ENCODE assay signal across 2 cellular contexts in genomic region chr20:22834651-22835256, GRCh38.
TF ChIP-seq lines count a peak whose summit lies in the region.

No MANE protein-coding gene starts in this region.

TF ChIP-seq in HepG2, 621 proteins besides CTCF, POLR2A, EP300 and RAD21 (continued from another document):
- TF ChIP-seq ZNF557 (CRISPR knock-in tag; IDR thresholded peaks at IDR 0.05): no peak
- no peak for TF ChIP-seq MZF1 (CRISPR knock-in tag; IDR thresholded peaks at IDR 0.05; ENCODE audit: borderline replicate concordance)
- peak; percentile 77; the same call in 1 of the 2 replicates for TF ChIP-seq TRIM22 (IDR thresholded peaks at IDR 0.05)
- TF ChIP-seq RAD51 (IDR thresholded peaks at IDR 0.05; ENCODE audit: borderline replicate concordance): 0 out of 2 replicates have a peak, but pooled peaks have one; percentile 7
- TF ChIP-seq HNRNPK (IDR thresholded peaks at IDR 0.05; ENCODE audit: low read depth, low read length, poor library complexity, severe bottlenecking): peak; percentile 18
- TF ChIP-seq SOX6 (IDR thresholded peaks at IDR 0.05): peak; percentile 76; the same call in 1 of the 2 replicates
- TF ChIP-seq SOX6 (CRISPR knock-in tag; IDR thresholded peaks at IDR 0.05): no peak
- no peak for TF ChIP-seq MEIS2 (CRISPR knock-in tag; IDR thresholded peaks at IDR 0.05)
- TF ChIP-seq FOXA1 (IDR thresholded peaks at IDR 0.05): peak; percentile 52; the same call in 1 of the 2 replicates
- TF ChIP-seq FOXA1 (CRISPR knock-in tag; IDR thresholded peaks at IDR 0.05): no peak
- no peak for TF ChIP-seq POLR2G (IDR thresholded peaks at IDR 0.05; ENCODE audit: low read depth, low read length)
- no peak for TF ChIP-seq DNMT1 (CRISPR knock-in tag; IDR thresholded peaks at IDR 0.05)
- TF ChIP-seq PCBP2 (optimal IDR thresholded peaks at IDR 0.05; ENCODE audit: low read depth, low read length, poor library complexity, severe bottlenecking): peak; percentile 70
- TF ChIP-seq MAF1 (CRISPR knock-in tag; IDR thresholded peaks at IDR 0.05; ENCODE audit: borderline replicate concordance): no peak
- TF ChIP-seq MLLT10 (CRISPR knock-in tag; IDR thresholded peaks at IDR 0.05): no peak
- no peak for TF ChIP-seq ZNF776 (CRISPR knock-in tag; IDR thresholded peaks at IDR 0.05)
- no peak for TF ChIP-seq MBD4 (IDR thresholded peaks at IDR 0.05; ENCODE audit: borderline replicate concordance, low read length)
- TF ChIP-seq, protein P1, sequence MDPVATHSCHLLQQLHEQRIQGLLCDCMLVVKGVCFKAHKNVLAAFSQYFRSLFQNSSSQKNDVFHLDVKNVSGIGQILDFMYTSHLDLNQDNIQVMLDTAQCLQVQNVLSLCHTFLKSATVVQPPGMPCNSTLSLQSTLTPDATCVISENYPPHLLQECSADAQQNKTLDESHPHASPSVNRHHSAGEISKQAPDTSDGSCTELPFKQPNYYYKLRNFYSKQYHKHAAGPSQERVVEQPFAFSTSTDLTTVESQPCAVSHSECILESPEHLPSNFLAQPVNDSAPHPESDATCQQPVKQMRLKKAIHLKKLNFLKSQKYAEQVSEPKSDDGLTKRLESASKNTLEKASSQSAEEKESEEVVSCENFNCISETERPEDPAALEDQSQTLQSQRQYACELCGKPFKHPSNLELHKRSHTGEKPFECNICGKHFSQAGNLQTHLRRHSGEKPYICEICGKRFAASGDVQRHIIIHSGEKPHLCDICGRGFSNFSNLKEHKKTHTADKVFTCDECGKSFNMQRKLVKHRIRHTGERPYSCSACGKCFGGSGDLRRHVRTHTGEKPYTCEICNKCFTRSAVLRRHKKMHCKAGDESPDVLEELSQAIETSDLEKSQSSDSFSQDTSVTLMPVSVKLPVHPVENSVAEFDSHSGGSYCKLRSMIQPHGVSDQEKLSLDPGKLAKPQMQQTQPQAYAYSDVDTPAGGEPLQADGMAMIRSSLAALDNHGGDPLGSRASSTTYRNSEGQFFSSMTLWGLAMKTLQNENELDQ (CRISPR knock-in tag; IDR thresholded peaks at IDR 0.05; ENCODE audit: borderline replicate concordance): no peak
- no peak for TF ChIP-seq IKZF5 (CRISPR knock-in tag; IDR thresholded peaks at IDR 0.05)

TF ChIP-seq in GM12878, 131 proteins besides CTCF, POLR2A, EP300 and RAD21:
- TF ChIP-seq, protein P2, sequence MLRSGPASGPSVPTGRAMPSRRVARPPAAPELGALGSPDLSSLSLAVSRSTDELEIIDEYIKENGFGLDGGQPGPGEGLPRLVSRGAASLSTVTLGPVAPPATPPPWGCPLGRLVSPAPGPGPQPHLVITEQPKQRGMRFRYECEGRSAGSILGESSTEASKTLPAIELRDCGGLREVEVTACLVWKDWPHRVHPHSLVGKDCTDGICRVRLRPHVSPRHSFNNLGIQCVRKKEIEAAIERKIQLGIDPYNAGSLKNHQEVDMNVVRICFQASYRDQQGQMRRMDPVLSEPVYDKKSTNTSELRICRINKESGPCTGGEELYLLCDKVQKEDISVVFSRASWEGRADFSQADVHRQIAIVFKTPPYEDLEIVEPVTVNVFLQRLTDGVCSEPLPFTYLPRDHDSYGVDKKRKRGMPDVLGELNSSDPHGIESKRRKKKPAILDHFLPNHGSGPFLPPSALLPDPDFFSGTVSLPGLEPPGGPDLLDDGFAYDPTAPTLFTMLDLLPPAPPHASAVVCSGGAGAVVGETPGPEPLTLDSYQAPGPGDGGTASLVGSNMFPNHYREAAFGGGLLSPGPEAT (IDR thresholded peaks at IDR 0.05; ENCODE audit: low read depth): no peak
- TF ChIP-seq E4F1 (IDR thresholded peaks at IDR 0.05; ENCODE audit: borderline replicate concordance, partially characterized antibody): peak; percentile 15
